Comparison of ENCODE assay signal across 7 cellular contexts in the genomic region with DNA sequence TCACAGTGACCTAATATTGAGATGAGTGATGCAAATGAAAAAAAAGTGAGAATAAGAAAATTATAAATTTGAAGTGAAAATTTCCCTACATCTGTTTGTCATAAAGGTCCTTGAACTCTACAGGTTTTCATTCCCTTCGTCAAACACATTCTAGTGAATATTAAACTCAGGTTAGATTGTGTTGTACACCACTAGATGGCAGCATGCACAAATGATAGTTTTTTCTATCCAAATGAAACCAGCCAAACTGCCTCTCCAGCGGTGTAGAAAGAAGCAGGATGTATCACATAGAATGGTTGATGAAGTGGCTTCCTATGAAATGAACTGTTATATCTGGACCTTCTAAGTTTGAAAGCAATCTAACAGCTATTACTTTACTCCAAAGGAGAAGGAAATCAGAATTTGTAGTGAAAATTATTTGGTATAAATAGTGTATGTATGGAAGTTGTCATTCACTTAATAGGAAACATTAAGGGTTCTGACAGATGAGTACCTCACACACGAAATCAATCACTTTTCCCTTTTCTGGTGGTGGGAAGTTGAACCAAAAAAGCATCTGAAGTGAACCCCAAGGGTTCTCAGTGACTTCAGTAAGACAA.
DNase-seq lines count a peak whose midpoint lies in the region; ATAC-seq and TF ChIP-seq lines count a peak whose summit lies in the region.

No MANE protein-coding gene starts in this region.

- no peak overlapping the region for H3K4me3 ChIP-seq in adipocyte (ENCODE audit: low read length)
- no peak overlapping the region for H3K4me3 ChIP-seq in heart left ventricle
- H3K4me3 ChIP-seq in sigmoid colon = no peak overlapping the region

- DNase-seq in ELR (ENCODE audit: low read depth) = peak; percentile 60
- peak; percentile 33 for DNase-seq in NCI-H345 treated with DMSO at 0.1 percent for 48 hours (lab: John Stamatoyannopoulos, UW; ENCODE audit: unreplicated experiment)
- DNase-seq in adipocyte (ENCODE audit: low read depth) = peak; percentile 91
- DNase-seq in heart left ventricle = peak in 1 of 5 donors; percentile 20
- no peak for DNase-seq in sigmoid colon

- TF ChIP-seq CTCF in heart left ventricle (IDR thresholded peaks at IDR 0.05) (peak; percentile 53 to 77 (median 71)), sigmoid colon (IDR thresholded peaks at IDR 0.05) (peak in 3 of 4 experiments; percentile 51 to 62 (median 53))

- H3K27ac ChIP-seq in heart left ventricle (no peak overlapping the region), sigmoid colon (no peak overlapping the region)

- intact Hi-C loops in heart left ventricle (cut with DNase I) (loop anchor here in 4 of 10 donors (2.0 to 10.0 kb wide), 5 partner anchors 379 to 1187 kb away; a partner anchor contains a TSS), sigmoid colon (cut with DNase I) (loop anchor here (5.0 kb wide), 1 partner anchor 381 kb away; a partner anchor contains a TSS)

- no peaks in the 10 kb centered on the region for H3K9me3 ChIP-seq in adipocyte (ENCODE audit: control insufficient read depth, low read length)
- no peaks in the 10 kb centered on the region for H3K9me3 ChIP-seq in heart left ventricle
- no peaks in the 10 kb centered on the region for H3K9me3 ChIP-seq in sigmoid colon

- TF ChIP-seq EP300 in sigmoid colon (IDR thresholded peaks at IDR 0.05) = no peak

- 15 to 21% (median 16%) methylated on average over 3 of the region's 3 CpGs for WGBS in heart left ventricle, 4 donors
- 4 to 18% methylated on average over 3 of the region's 3 CpGs for WGBS in sigmoid colon, 2 donors

- H3K4me1 ChIP-seq in adipocyte (ENCODE audit: control insufficient read depth, insufficient read depth, low read length) = no peaks in the 10 kb centered on the region
- H3K4me1 ChIP-seq in heart left ventricle = no peaks in the 10 kb centered on the region
- no peaks in the 10 kb centered on the region for H3K4me1 ChIP-seq in sigmoid colon

- no peak overlapping the region for H3K9ac ChIP-seq in adipocyte (ENCODE audit: low read length)

- ATAC-seq in GM19397 (IDR thresholded peaks at IDR 0.05; ENCODE audit: unreplicated experiment) (peak; percentile 71), HG03354 (IDR thresholded peaks at IDR 0.05; ENCODE audit: poor library complexity, severe bottlenecking, unreplicated experiment) (peak; percentile 88), heart left ventricle (peak in 3 of 4 donors; percentile 56 to 79 (median 68))

- H3K36me3 ChIP-seq in adipocyte (ENCODE audit: control insufficient read depth, insufficient read depth, low read length, severe bottlenecking) (no peaks in the 10 kb centered on the region), heart left ventricle (peaks cover 0 to 7% (median 0%) of the 10 kb centered on the region in 9 donors), sigmoid colon (no peaks in the 10 kb centered on the region)

- TF ChIP-seq POLR2A in heart left ventricle (IDR thresholded peaks at IDR 0.05) (no peak), sigmoid colon (IDR thresholded peaks at IDR 0.05) (no peak)

- no peaks in the 10 kb centered on the region for H3K27me3 ChIP-seq in adipocyte (replicated peaks; ENCODE audit: control insufficient read depth, insufficient read depth, low read length)
- H3K27me3 ChIP-seq in heart left ventricle = no peaks in the 10 kb centered on the region
- H3K27me3 ChIP-seq in sigmoid colon = no peaks in the 10 kb centered on the region
